Comparison of ENCODE assay signal across 9 cellular contexts in the genomic region with DNA sequence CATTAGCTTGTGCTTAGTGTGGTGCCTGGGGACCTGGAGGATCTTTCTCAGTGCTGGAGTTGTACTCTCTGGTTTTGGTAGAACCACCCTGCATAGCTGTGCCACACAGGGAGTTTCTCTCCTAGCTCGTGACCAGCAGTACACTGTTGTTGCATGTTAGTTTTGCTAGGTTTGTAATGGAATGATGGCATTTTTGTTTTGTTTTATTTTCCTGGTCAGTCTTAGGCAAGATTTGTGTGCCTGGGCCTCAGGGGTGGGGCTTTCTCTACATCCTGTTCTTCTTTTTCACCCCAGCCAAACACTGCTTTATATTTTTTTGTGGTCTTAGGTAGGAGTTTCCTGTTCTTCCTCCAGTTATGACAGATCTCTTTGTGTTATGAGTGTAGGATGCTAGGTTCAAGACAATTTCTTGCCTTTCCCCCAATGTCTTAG.
DNase-seq lines count a peak whose midpoint lies in the region; ATAC-seq and TF ChIP-seq lines count a peak whose summit lies in the region.
"Had no signal": no experiment of that assay in that cellular context is flagged by ENCODE, and none has a peak within 500 bp of the region (broad histone marks: within the 10 kb centered on the region; RNA-seq: fewer than 3 reads in every experiment).

No MANE protein-coding gene starts in this region.

- H3F3A ChIP-seq in GM23248 (ENCODE audit: insufficient read depth), result no peaks in the 10 kb centered on the region

- H3K27me3 ChIP-seq in CD8-positive, alpha-beta T cell (ENCODE audit: insufficient read depth, low read length), result no peaks in the 10 kb centered on the region
- H3K27me3 ChIP-seq in uterus (no peaks in the 10 kb centered on the region), GM23248 (replicated peaks; ENCODE audit: insufficient read depth) (no peaks in the 10 kb centered on the region)

- peaks cover 56% of the 10 kb centered on the region for H3K4me1 Mint-ChIP-seq in CD8-positive, alpha-beta T cell (ENCODE audit: low read depth)
- peaks cover 20% of the 10 kb centered on the region for H3K4me1 Mint-ChIP-seq in activated naive CD8-positive, alpha-beta T cell treated with anti-CD3 and anti-CD28 coated beads, Interleukin-2, amount 10 ng/mL, durations not matched to agents 7 days and 5 days

- in situ Hi-C loops in GM23248 (cut with MboI), result no loop called here

- intact Hi-C loops in CD8-positive, alpha-beta T cell (cut with DNase I, micrococcal nuclease), result no loop called here
- intact Hi-C loops in uterus (cut with DNase I; ENCODE audit: low total_unique reads), result no loop called here

- no peaks in the 10 kb centered on the region for H3K36me3 ChIP-seq in CD8-positive, alpha-beta T cell (ENCODE audit: insufficient read depth, low read length)
- H3K36me3 ChIP-seq in uterus (no peaks in the 10 kb centered on the region), GM23248 (ENCODE audit: low read depth) (no peaks in the 10 kb centered on the region)
- H3K36me3 ChIP-seq: lower lobe of right lung had no signal

- H3K36me3 Mint-ChIP-seq in CD8-positive, alpha-beta T cell, result peaks cover 6% of the 10 kb centered on the region
- peaks cover 26% of the 10 kb centered on the region for H3K36me3 Mint-ChIP-seq in activated naive CD8-positive, alpha-beta T cell treated with anti-CD3 and anti-CD28 coated beads, Interleukin-2, amount 10 ng/mL, durations not matched to agents 7 days and 5 days

- peak; percentile 34 for ATAC-seq in CD8-positive, alpha-beta T cell
- peak; percentile 83 for ATAC-seq in GM19467 (IDR thresholded peaks at IDR 0.05; ENCODE audit: unreplicated experiment)
- ATAC-seq in HG03460 (IDR thresholded peaks at IDR 0.05; ENCODE audit: unreplicated experiment), result peak; percentile 97
- ATAC-seq in activated naive CD8-positive, alpha-beta T cell treated with anti-CD3 and anti-CD28 coated beads, Interleukin-2, amount 10 ng/mL, durations not matched to agents 7 days and 5 days (ENCODE audit: low read depth), result peak; percentile 97

- no peaks in the 10 kb centered on the region for H3K9me3 ChIP-seq in CD8-positive, alpha-beta T cell (ENCODE audit: low read length)
- H3K9me3 ChIP-seq in uterus, result no peaks in the 10 kb centered on the region
- H3K9me3 ChIP-seq in GM23248 (ENCODE audit: low read depth), result no peaks in the 10 kb centered on the region
- H3K9me3 ChIP-seq: lower lobe of right lung had no signal

- peak overlapping the region; percentile 86 for H3K27ac Mint-ChIP-seq in CD8-positive, alpha-beta T cell
- peak overlapping the region; percentile 85 for H3K27ac Mint-ChIP-seq in activated naive CD8-positive, alpha-beta T cell treated with anti-CD3 and anti-CD28 coated beads, Interleukin-2, amount 10 ng/mL, durations not matched to agents 7 days and 5 days

- no peak overlapping the region for H3K4me2 ChIP-seq in GM23248 (ENCODE audit: unreplicated experiment)

- no peak for TF ChIP-seq CTCF in CD8-positive, alpha-beta T cell (IDR thresholded peaks at IDR 0.05)
- TF ChIP-seq CTCF in uterus (IDR thresholded peaks at IDR 0.05), result no peak

- H3K27me3 Mint-ChIP-seq in CD8-positive, alpha-beta T cell (ENCODE audit: low read depth), result no peaks in the 10 kb centered on the region
- no peaks in the 10 kb centered on the region for H3K27me3 Mint-ChIP-seq in activated naive CD8-positive, alpha-beta T cell treated with anti-CD3 and anti-CD28 coated beads, Interleukin-2, amount 10 ng/mL, durations not matched to agents 7 days and 5 days

- WGBS in GM23248 (ENCODE audit: low coverage in 1 of 2, low lambda C conversion rate in 2 of 2, missing lambda C conversion rate in 2 of 2), 2 experiments, result 76 to 96% methylated on average over 1 of the region's 1 CpG

- no peaks in the 10 kb centered on the region for H4K20me1 ChIP-seq in GM23248 (ENCODE audit: insufficient read depth)

- peak overlapping the region; percentile 20 for H3K4me3 ChIP-seq in CD8-positive, alpha-beta T cell (ENCODE audit: low read depth, low read length)
- H3K4me3 ChIP-seq in uterus, result no peak overlapping the region
- no peak overlapping the region for H3K4me3 ChIP-seq in GM23248
- H3K4me3 ChIP-seq: lower lobe of right lung had no signal

- H3K4me1 ChIP-seq in CD8-positive, alpha-beta T cell (ENCODE audit: insufficient read depth, low read length), result peaks cover 59% of the 10 kb centered on the region
- no peaks in the 10 kb centered on the region for H3K4me1 ChIP-seq in uterus
- H3K4me1 ChIP-seq in GM23248 (ENCODE audit: insufficient read depth), result no peaks in the 10 kb centered on the region
- H3K4me1 ChIP-seq: lower lobe of right lung had no signal

- H3K4me3 Mint-ChIP-seq in CD8-positive, alpha-beta T cell, result peak overlapping the region; percentile 38
- peak overlapping the region; percentile 49 for H3K4me3 Mint-ChIP-seq in activated naive CD8-positive, alpha-beta T cell treated with anti-CD3 and anti-CD28 coated beads, Interleukin-2, amount 10 ng/mL, durations not matched to agents 7 days and 5 days

- TF ChIP-seq POLR2A in uterus (IDR thresholded peaks at IDR 0.05), result no peak

- peak in 1 of 7 experiments; percentile 57 for DNase-seq in CD8-positive, alpha-beta T cell
- DNase-seq in activated naive CD8-positive, alpha-beta T cell treated with anti-CD3 and anti-CD28 coated beads, Interleukin-2, amount 10 ng/mL, durations not matched to agents 7 days and 5 days, result no peak
- DNase-seq in globus pallidus (ENCODE audit: low spot score), result no peak
- DNase-seq in uterus, result no peak
- no peak for DNase-seq in glomerular visceral epithelial cell (ENCODE audit: extremely low spot score)
- DNase-seq in GM23248, result no peak
- DNase-seq: lower lobe of right lung had no signal

- no peaks in the 10 kb centered on the region for H3K79me2 ChIP-seq in GM23248 (ENCODE audit: insufficient read depth)

- no peak overlapping the region for H3K27ac ChIP-seq in CD8-positive, alpha-beta T cell (ENCODE audit: low read depth, low read length)
- no peak overlapping the region for H3K27ac ChIP-seq in uterus
- H3K27ac ChIP-seq in GM23248, result no peak overlapping the region
- H3K27ac ChIP-seq: lower lobe of right lung had no signal

- CTCF ChIA-PET in CD8-positive, alpha-beta T cell (lab: Charles Lee), result interaction anchor here (0.9 kb wide), 1 partner anchor 383 kb away, joined by 3 read pairs; no protein-coding TSS in a partner anchor

- POLR2A ChIA-PET in CD8-positive, alpha-beta T cell (lab: Charles Lee), result no interaction called here
- POLR2A ChIA-PET in activated naive CD8-positive, alpha-beta T cell treated with anti-CD3 and anti-CD28 coated beads, Interleukin-2, amount 10 ng/mL, durations not matched to agents 7 days and 5 days (lab: Charles Lee), result interaction anchor here (0.5 kb wide), 1 partner anchor 714 kb away, joined by 5 read pairs; no protein-coding TSS in a partner anchor

- peaks cover 12% of the 10 kb centered on the region for H3K9me3 Mint-ChIP-seq in CD8-positive, alpha-beta T cell
- H3K9me3 Mint-ChIP-seq in activated naive CD8-positive, alpha-beta T cell treated with anti-CD3 and anti-CD28 coated beads, Interleukin-2, amount 10 ng/mL, durations not matched to agents 7 days and 5 days, result peaks cover 22% of the 10 kb centered on the region

- H2AFZ ChIP-seq in GM23248, result no peak overlapping the region

- H3K9ac ChIP-seq in GM23248, result no peak overlapping the region

- no peaks in the 10 kb centered on the region for H3K9me2 ChIP-seq in GM23248 (ENCODE audit: insufficient read depth)

Comparison
In these comparisons a context has a peak if more than half of its experiments do, and no peak if none do; other contexts are left out.
1. ATAC-seq: peak in every context shown above with its lines; median percentile 97 in HG03460; 97 in activated naive CD8-positive, alpha-beta T cell treated with anti-CD3 and anti-CD28 coated beads, Interleukin-2, amount 10 ng/mL, durations not matched to agents 7 days and 5 days; 83 in GM19467; 34 in CD8-positive, alpha-beta T cell.